ENCODE assay signal across 21 cellular contexts in genomic region chr15:76222159-76222558, GRCh38.
DNase-seq lines count a peak whose midpoint lies in the region; ATAC-seq, FAIRE-seq and TF ChIP-seq lines count a peak whose summit lies in the region.
"Had no signal": no experiment of that assay in that cellular context is flagged by ENCODE, and none has a peak within 500 bp of the region (broad histone marks: within the 10 kb centered on the region; RNA-seq: fewer than 3 reads in every experiment).

No MANE protein-coding gene starts in this region.

- peak; percentile 99 for FAIRE-seq in G401.6 (lab: Jason Lieb, UNC)
- FAIRE-seq in endometrium (lab: Jason Lieb, UNC), result peak; percentile 97
- peak; percentile 98 for FAIRE-seq in pancreas (lab: Jason Lieb, UNC)
- FAIRE-seq: GM12891, GM18507, H1 had no signal

- peaks cover 17% of the 10 kb centered on the region for H3K36me3 Mint-ChIP-seq in WTC11

- H3K27ac ChIP-seq in pancreas, result no peak overlapping the region
- H3K27ac ChIP-seq in psoas muscle, result no peak overlapping the region
- H3K27ac ChIP-seq: GM23248 had no signal

- no peak overlapping the region for H3K4me3 Mint-ChIP-seq in WTC11
- H3K4me3 Mint-ChIP-seq: CD4-positive, alpha-beta memory T cell had no signal

- H3K4me1 ChIP-seq in pancreas (peaks cover 0 to 8% (median 4%) of the 10 kb centered on the region in 3 donors), psoas muscle (peaks cover 7% of the 10 kb centered on the region)

- DNase-seq in WTC11 (ENCODE audit: low spot score) (no peak), pancreas (no peak), NCI-H748 treated with DMSO at 0.1 percent for 48 hours (lab: John Stamatoyannopoulos, UW) (no peak), psoas muscle (no peak)
- DNase-seq in stimulated activated CD4-positive, alpha-beta T cell treated with anti-CD3 and anti-CD28 coated beads, Interleukin-1b, Interleukin-23, amount 100 ng/mL, for 48 hours, result no peak
- DNase-seq: 8988T; C1 segment of cervical spinal cord; Calu3; CD4-positive, alpha-beta memory T cell; COR-L47; DMS53; DMS79 treated with DMSO at 0.1 percent for 48 hours; GM23248; H7; HCEC 1CT had no signal

- H3K4me3 ChIP-seq in pancreas, result no peak overlapping the region
- H3K4me3 ChIP-seq in psoas muscle, result no peak overlapping the region
- H3K4me3 ChIP-seq: GM23248 had no signal

- H3K9me3 ChIP-seq in pancreas, result no peaks in the 10 kb centered on the region
- H3K9me3 ChIP-seq in psoas muscle, result no peaks in the 10 kb centered on the region

- H3K27me3 Mint-ChIP-seq in WTC11 (ENCODE audit: low read depth), result no peaks in the 10 kb centered on the region
- H3K27me3 Mint-ChIP-seq: CD4-positive, alpha-beta memory T cell had no signal

- ATAC-seq in WTC11 (no peak), pancreas (no peak), psoas muscle (no peak), GM21717 (IDR thresholded peaks at IDR 0.05; ENCODE audit: unreplicated experiment) (no peak)

- TF ChIP-seq CTCF in WTC11 (IDR thresholded peaks at IDR 0.05) (no peak), pancreas (IDR thresholded peaks at IDR 0.05) (no peak), psoas muscle (IDR thresholded peaks at IDR 0.05) (no peak)

- H3K9me3 Mint-ChIP-seq in WTC11, result peaks cover 19% of the 10 kb centered on the region

- no peaks in the 10 kb centered on the region for H3K4me1 Mint-ChIP-seq in WTC11

- POLR2A ChIA-PET in WTC11 (lab: Charles Lee), result no interaction called here

- WGBS in pancreas, 2 donors, result 94 to 98% methylated on average over 4 of the region's 4 CpGs
- WGBS in psoas muscle, 3 donors, result 96 to 98% (median 97%) methylated on average over 4 of the region's 4 CpGs

- intact Hi-C loops in pancreas (cut with DNase I), result no loop called here
- intact Hi-C loops in psoas muscle (cut with DNase I), result no loop called here

- H3K27me3 ChIP-seq in pancreas, result no peaks in the 10 kb centered on the region
- no peaks in the 10 kb centered on the region for H3K27me3 ChIP-seq in psoas muscle (ENCODE audit: insufficient read depth in 3 of 3, low read length in 2 of 3)

- H3K36me3 ChIP-seq in pancreas (peaks cover 0 to 16% (median 0%) of the 10 kb centered on the region in 3 donors), psoas muscle (ENCODE audit: insufficient read depth in 1 of 2, low read depth in 1 of 2) (peaks cover 0 to 42% of the 10 kb centered on the region in 2 donors)

- no peak overlapping the region for H3K27ac Mint-ChIP-seq in WTC11
- H3K27ac Mint-ChIP-seq: CD4-positive, alpha-beta memory T cell had no signal

- CTCF ChIA-PET in WTC11 (lab: Charles Lee), result interaction anchor here (0.6 kb wide), 1 partner anchor 57 kb away, joined by 3 read pairs; no protein-coding TSS in a partner anchor

TF ChIP-seq in WTC11, 78 proteins besides CTCF, POLR2A, EP300 and RAD21:
- TF ChIP-seq ZNF263 (CRISPR knock-in tag; IDR thresholded peaks at IDR 0.05; ENCODE audit: low read depth) (no peak), HMGA2 (CRISPR knock-in tag; IDR thresholded peaks at IDR 0.05) (peak; percentile 96), TP53 (CRISPR knock-in tag; IDR thresholded peaks at IDR 0.05) (no peak), NR1H2 (CRISPR knock-in tag; IDR thresholded peaks at IDR 0.05) (no peak), SMAD3 (CRISPR knock-in tag; IDR thresholded peaks at IDR 0.05; ENCODE audit: borderline replicate concordance) (no peak)
